ENCODE assay signal across 10 cellular contexts in genomic region chr19:55254625-55254977, GRCh38. TPM values are rescaled to one million over a fixed set of nuclear protein-coding genes. Genes with fewer than 3 reads are reported as not detected.
DNase-seq lines count a peak whose midpoint lies in the region; ATAC-seq and TF ChIP-seq lines count a peak whose summit lies in the region.
"Had no signal": no experiment of that assay in that cellular context is flagged by ENCODE, and none has a peak within 500 bp of the region (broad histone marks: within the 10 kb centered on the region; RNA-seq: fewer than 3 reads in every experiment).

No MANE protein-coding gene starts in this region.

- peak overlapping the region; percentile 95 for H3K4me3 Mint-ChIP-seq in activated CD4-positive, alpha-beta T cell treated with anti-CD3 and anti-CD28 coated beads, Interleukin-2, amount 10 ng/mL, durations not matched to agents 7 days and 5 days
- peak overlapping the region; percentile 96 to 97 for H3K4me3 Mint-ChIP-seq in activated T-cell treated with anti-CD3 and anti-CD28 coated beads, Interleukin-2, amount 50 U/mL, for 72 hours

- H3K4me3 ChIP-seq in liver (ENCODE audit: low read depth in 1 of 3, low read length in 3 of 3): peak overlapping the region in 1 of 3 donors; percentile 23
- no peak overlapping the region for H3K4me3 ChIP-seq in thyroid gland (replicated peaks in 1 of 3)

- no peaks in the 10 kb centered on the region for H3K27me3 Mint-ChIP-seq in activated CD4-positive, alpha-beta T cell treated with anti-CD3 and anti-CD28 coated beads, Interleukin-2, amount 10 ng/mL, durations not matched to agents 7 days and 5 days
- no peaks in the 10 kb centered on the region for H3K27me3 Mint-ChIP-seq in activated T-cell treated with anti-CD3 and anti-CD28 coated beads, Interleukin-2, amount 50 U/mL, for 72 hours (ENCODE audit: low read depth)

- CTCF ChIA-PET in activated CD4-positive, alpha-beta T cell treated with anti-CD3 and anti-CD28 coated beads, Interleukin-2, amount 10 ng/mL, durations not matched to agents 7 days and 5 days (lab: Charles Lee): interaction anchor here (0.6 to 1.3 kb wide), 7 partner anchors 9 to 249 kb away, joined by 3 to 5 read pairs (median 3); no protein-coding TSS in a partner anchor

- DNase-seq in activated CD4-positive, alpha-beta T cell treated with anti-CD3 and anti-CD28 coated beads, Interleukin-2, amount 10 ng/mL, durations not matched to agents 7 days and 5 days: no peak
- no peak for DNase-seq in activated CD4-positive, alpha-beta T cell treated with anti-CD3 and anti-CD28 coated beads, Interleukin-2, amount 50 U/mL, for 4 hours
- DNase-seq in activated T-cell treated with anti-CD3 and anti-CD28 coated beads, Interleukin-2, amount 50 U/mL, for 72 hours: no peak
- DNase-seq in thyroid gland (peak in 1 of 2 donors; percentile 14), DMS 273 treated with DMSO at 0.1 percent for 48 hours (lab: John Stamatoyannopoulos, UW) (no peak), HuH-7 (ENCODE audit: low spot score) (no peak)
- DNase-seq: NCI-H1105 had no signal

- H3K9me3 ChIP-seq in liver (ENCODE audit: control insufficient read depth in 4 of 4, low read length in 3 of 4) (no peaks in the 10 kb centered on the region), thyroid gland (no peaks in the 10 kb centered on the region)

- H3K36me3 ChIP-seq in liver (ENCODE audit: control insufficient read depth in 4 of 4, insufficient read depth in 3 of 4, low read depth in 1 of 4, low read length in 3 of 4) (no peaks in the 10 kb centered on the region), thyroid gland (no peaks in the 10 kb centered on the region)

- WGBS in liver: 68% methylated on average over 6 of the region's 6 CpGs
- WGBS in thyroid gland, 2 donors: 47 to 78% methylated on average over 5 to 6 of the region's 6 CpGs

- H3K27ac ChIP-seq in liver (ENCODE audit: low read depth in 1 of 2, low read length in 2 of 2) (peak overlapping the region; percentile 67 to 82), thyroid gland (peak overlapping the region in 2 of 3 donors; percentile 22 to 23)

- no peak for TF ChIP-seq CTCF in liver (IDR thresholded peaks at IDR 0.05; ENCODE audit: low read depth, low read length, missing input control)
- no peak for TF ChIP-seq CTCF in thyroid gland (IDR thresholded peaks at IDR 0.05)

- H3K4me1 ChIP-seq in liver (ENCODE audit: control insufficient read depth in 4 of 4, insufficient read depth in 4 of 4, low read length in 3 of 4): peaks cover 2 to 59% (median 37%) of the 10 kb centered on the region in 4 donors
- peaks cover 49 to 78% of the 10 kb centered on the region in 2 donors for H3K4me1 ChIP-seq in thyroid gland

- peaks cover 61% of the 10 kb centered on the region for H3K36me3 Mint-ChIP-seq in activated CD4-positive, alpha-beta T cell treated with anti-CD3 and anti-CD28 coated beads, Interleukin-2, amount 10 ng/mL, durations not matched to agents 7 days and 5 days (ENCODE audit: low read depth)
- peaks cover 17 to 26% of the 10 kb centered on the region in 2 donors for H3K36me3 Mint-ChIP-seq in activated T-cell treated with anti-CD3 and anti-CD28 coated beads, Interleukin-2, amount 50 U/mL, for 72 hours (ENCODE audit: insufficient read depth in 2 of 2)

- H3K27me3 ChIP-seq in liver (ENCODE audit: control insufficient read depth in 4 of 4, insufficient read depth in 4 of 4, low read length in 3 of 4): no peaks in the 10 kb centered on the region
- H3K27me3 ChIP-seq in thyroid gland: no peaks in the 10 kb centered on the region

- POLR2A ChIA-PET in activated CD4-positive, alpha-beta T cell treated with anti-CD3 and anti-CD28 coated beads, Interleukin-2, amount 10 ng/mL, durations not matched to agents 7 days and 5 days (lab: Charles Lee): interaction anchor here (0.6 to 1.6 kb wide), 2 partner anchors 26 to 153 kb away, joined by 4 to 7 read pairs; partner anchors contain the start of gene UBE2S

- TF ChIP-seq RAD21 in liver (IDR thresholded peaks at IDR 0.05): no peak

- H3K9ac ChIP-seq in liver (ENCODE audit: low read depth in 1 of 2, low read length in 2 of 2): peak overlapping the region in 1 of 2 donors; percentile 12

- H3K27ac Mint-ChIP-seq in activated CD4-positive, alpha-beta T cell treated with anti-CD3 and anti-CD28 coated beads, Interleukin-2, amount 10 ng/mL, durations not matched to agents 7 days and 5 days: peak overlapping the region; percentile 98
- H3K27ac Mint-ChIP-seq in activated T-cell treated with anti-CD3 and anti-CD28 coated beads, Interleukin-2, amount 50 U/mL, for 72 hours: peak overlapping the region; percentile 94

- intact Hi-C loops in thyroid gland (cut with DNase I): no loop called here

- no peak for TF ChIP-seq POLR2A in thyroid gland (IDR thresholded peaks at IDR 0.05)

- no peaks in the 10 kb centered on the region for H3K9me3 Mint-ChIP-seq in activated CD4-positive, alpha-beta T cell treated with anti-CD3 and anti-CD28 coated beads, Interleukin-2, amount 10 ng/mL, durations not matched to agents 7 days and 5 days
- H3K9me3 Mint-ChIP-seq in activated T-cell treated with anti-CD3 and anti-CD28 coated beads, Interleukin-2, amount 50 U/mL, for 72 hours: no peaks in the 10 kb centered on the region

- peaks cover 58% of the 10 kb centered on the region for H3K4me1 Mint-ChIP-seq in activated CD4-positive, alpha-beta T cell treated with anti-CD3 and anti-CD28 coated beads, Interleukin-2, amount 10 ng/mL, durations not matched to agents 7 days and 5 days
- H3K4me1 Mint-ChIP-seq in activated T-cell treated with anti-CD3 and anti-CD28 coated beads, Interleukin-2, amount 50 U/mL, for 72 hours (ENCODE audit: low read depth): peaks cover 74% of the 10 kb centered on the region

- ATAC-seq in activated T-cell treated with anti-CD3 and anti-CD28 coated beads, Interleukin-2, amount 50 U/mL, for 72 hours (replicated peaks in 1 of 2): no peak
- no peak for ATAC-seq in HG03521 (IDR thresholded peaks at IDR 0.05; ENCODE audit: unreplicated experiment)

TF ChIP-seq in liver, 16 proteins besides CTCF, POLR2A, EP300 and RAD21 (continues in another document):
- TF ChIP-seq GABPA (IDR thresholded peaks at IDR 0.05 in 1 of 2, conservative IDR thresholded peaks at IDR 0.05 in 1 of 2) (no peak), EGR1 (IDR thresholded peaks at IDR 0.05; ENCODE audit: low read depth in 2 of 2) (no peak), FOXA1 (IDR thresholded peaks at IDR 0.05) (no peak), MAX (IDR thresholded peaks at IDR 0.05) (no peak), YY1 (IDR thresholded peaks at IDR 0.05) (no peak)

RNA-seq across cellular contexts. Expression of gene PPP6R1, which starts 4.2 kb away (rescaled TPM):
- 100 to 1,000 TPM; 189 to 222 TPM for total RNA-seq in activated CD4-positive, alpha-beta T cell treated with anti-CD3 and anti-CD28 coated beads, Interleukin-2, amount 10 ng/mL, durations not matched to agents 7 days and 5 days
- total RNA-seq in activated T-cell treated with anti-CD3 and anti-CD28 coated beads, Interleukin-2, amount 50 U/mL, for 72 hours: 100 to 1,000 TPM; 177 to 202 TPM
- total RNA-seq in liver (10 to 100 TPM; 24.6 to 40.1 TPM), thyroid gland (10 to 100 TPM; 26.1 to 99.8 (median 54.2) TPM)
- polyA plus RNA-seq in liver: 10 to 100 TPM in 1 of 2 donors, 1 to 10 TPM in 1; 5.5 to 20.4 TPM

RNA-seq across cellular contexts. Expression of gene HSPBP1, which starts 25.3 kb away (rescaled TPM):
- 10 to 100 TPM; 23.1 to 26.9 TPM for total RNA-seq in activated CD4-positive, alpha-beta T cell treated with anti-CD3 and anti-CD28 coated beads, Interleukin-2, amount 10 ng/mL, durations not matched to agents 7 days and 5 days
- 10 to 100 TPM; 23.9 to 31.1 TPM for total RNA-seq in activated T-cell treated with anti-CD3 and anti-CD28 coated beads, Interleukin-2, amount 50 U/mL, for 72 hours
- total RNA-seq in liver (10 to 100 TPM in 1 of 2 donors, 1 to 10 TPM in 1; 9.4 to 11.6 TPM), thyroid gland (10 to 100 TPM; 24.2 to 48.4 (median 31.2) TPM)
- polyA plus RNA-seq in liver: 10 to 100 TPM; 15.3 to 31.6 TPM

RNA-seq across cellular contexts. Expression of gene TMEM86B, which starts 26.0 kb away (rescaled TPM):
- total RNA-seq in activated CD4-positive, alpha-beta T cell treated with anti-CD3 and anti-CD28 coated beads, Interleukin-2, amount 10 ng/mL, durations not matched to agents 7 days and 5 days: 10 to 100 TPM; 12.7 to 16.7 TPM
- 10 to 100 TPM in 1 of 2 donors, 1 to 10 TPM in 1; 8.5 to 12.8 TPM for total RNA-seq in activated T-cell treated with anti-CD3 and anti-CD28 coated beads, Interleukin-2, amount 50 U/mL, for 72 hours
- 10 to 100 TPM in 1 of 2 donors, 1 to 10 TPM in 1; 4.8 to 13.7 TPM for total RNA-seq in liver
- polyA plus RNA-seq in liver: 10 to 100 TPM; 19.4 to 20.1 TPM
- total RNA-seq in thyroid gland: 1 to 10 TPM; 1.6 to 5.8 (median 2.9) TPM

RNA-seq across cellular contexts. Expression of gene BRSK1, which starts 29.2 kb away (rescaled TPM):
- total RNA-seq in activated CD4-positive, alpha-beta T cell treated with anti-CD3 and anti-CD28 coated beads, Interleukin-2, amount 10 ng/mL, durations not matched to agents 7 days and 5 days: 1 to 10 TPM; 6.8 TPM
- 10 to 100 TPM; 13.0 to 19.6 TPM for total RNA-seq in activated T-cell treated with anti-CD3 and anti-CD28 coated beads, Interleukin-2, amount 50 U/mL, for 72 hours
- total RNA-seq in liver: under 1 TPM; 0.42 to 0.65 TPM
- polyA plus RNA-seq in liver: under 1 TPM in 1 of 2 donors, not detected in 1; 0.10 TPM
- 1 to 10 TPM in 1 of 4 donors, under 1 TPM in 1, not detected in 2; 0.83 to 1.2 TPM for total RNA-seq in thyroid gland

RNA-seq across cellular contexts. Expression of gene PTPRH, which starts 45.3 kb away (rescaled TPM):
- total RNA-seq in activated CD4-positive, alpha-beta T cell treated with anti-CD3 and anti-CD28 coated beads, Interleukin-2, amount 10 ng/mL, durations not matched to agents 7 days and 5 days: not detected
- total RNA-seq in activated T-cell treated with anti-CD3 and anti-CD28 coated beads, Interleukin-2, amount 50 U/mL, for 72 hours: not detected
- total RNA-seq in liver (10 to 100 TPM in 1 of 2 donors, 1 to 10 TPM in 1; 3.1 to 18.5 TPM), thyroid gland (1 to 10 TPM in 1 of 4 donors, under 1 TPM in 2, not detected in 1; 0.11 to 2.6 (median 0.54) TPM)
- polyA plus RNA-seq in liver: 10 to 100 TPM in 1 of 2 donors, 1 to 10 TPM in 1; 4.3 to 20.4 TPM
- total RNA-seq: T-helper 2 cell treated with Interferon-gamma antibody and Interleukin-4, amounts not matched to agents 100 ng/mL and 5 ng/mL, for 36 hours had no signal
